In genomic region chr12:80101126-80101525, GRCh38 we compare ENCODE assay signal across 12 cellular contexts. TPM values are rescaled to one million over a fixed set of nuclear protein-coding genes. Genes with fewer than 3 reads are reported as not detected.
A peak's percentile ranks its signal among the peaks of the same experiment; 100 is the strongest.
DNase-seq lines count a peak whose midpoint lies in the region; ATAC-seq and TF ChIP-seq lines count a peak whose summit lies in the region.
"Had no signal": no experiment of that assay in that cellular context is flagged by ENCODE, and none has a peak within 500 bp of the region (broad histone marks: within the 10 kb centered on the region; RNA-seq: fewer than 3 reads in every experiment).

No MANE protein-coding gene starts in this region.

- TF ChIP-seq EP300 in SK-N-SH (IDR thresholded peaks at IDR 0.05; ENCODE audit: borderline replicate concordance in 1 of 2, low read depth in 1 of 2, low read length in 1 of 2) (no peak), esophagus muscularis mucosa (IDR thresholded peaks at IDR 0.05) (no peak)

- H3F3A ChIP-seq in SK-N-SH (replicated peaks; ENCODE audit: insufficient read depth) = peaks cover 7% of the 10 kb centered on the region

- H3K9me2 ChIP-seq in SK-N-SH = no peaks in the 10 kb centered on the region

- peak overlapping the region; percentile 79; the same call in 1 of the 2 replicates for H2AFZ ChIP-seq in SK-N-SH (ENCODE audit: low read depth)

- H3K9me3 ChIP-seq in SK-N-SH (no peaks in the 10 kb centered on the region), esophagus muscularis mucosa (no peaks in the 10 kb centered on the region)
- H3K9me3 ChIP-seq: mucosa of descending colon had no signal

- no peak for TF ChIP-seq RAD21 in SK-N-SH (IDR thresholded peaks at IDR 0.05; ENCODE audit: low read length)

- ATAC-seq in SK-N-SH treated with all-trans-retinoic acid at 6 μM for 48 hours (no peak; the same call in 2 of the 3 replicates), GM18511 (IDR thresholded peaks at IDR 0.05; ENCODE audit: unreplicated experiment) (no peak), GM19328 (IDR thresholded peaks at IDR 0.05; ENCODE audit: unreplicated experiment) (no peak), GM21576 (IDR thresholded peaks at IDR 0.05; ENCODE audit: unreplicated experiment) (no peak)
- ATAC-seq: mucosa of descending colon had no signal

- H3K79me2 ChIP-seq in SK-N-SH (ENCODE audit: insufficient read depth) = no peaks in the 10 kb centered on the region; the same call in 1 of the 2 replicates

- H3K4me3 ChIP-seq in SK-N-SH (ENCODE audit: low read depth in 2 of 2, low read length in 1 of 2) (no peak overlapping the region), esophagus muscularis mucosa (no peak overlapping the region)
- H3K4me3 ChIP-seq: mucosa of descending colon had no signal

- POLR2A ChIA-PET in SK-N-SH (lab: Yijun Ruan, JAX) = no interaction called here

- H4K20me1 ChIP-seq in SK-N-SH (ENCODE audit: insufficient read depth) = no peaks in the 10 kb centered on the region

- intact Hi-C loops in esophagus muscularis mucosa (cut with DNase I) = no loop called here

- no peak for TF ChIP-seq POLR2A in esophagus muscularis mucosa (IDR thresholded peaks at IDR 0.05; ENCODE audit: low read depth)

- DNase-seq in SK-N-SH (no peak), OCI-M1 (lab: John Stamatoyannopoulos, UW) (peak; percentile 82), esophagus muscularis mucosa (ENCODE audit: extremely low spot score) (no peak), RKO (ENCODE audit: low spot score) (no peak)
- DNase-seq: activated CD8-positive, alpha-beta memory T cell treated with anti-CD3 and anti-CD28 coated beads for 24 hours; activated naive CD8-positive, alpha-beta T cell treated with anti-CD3 and anti-CD28 coated beads for 36 hours; mucosa of descending colon; NCI-H1694 treated with DMSO at 0.1 percent for 48 hours had no signal

- TF ChIP-seq CTCF in SK-N-SH (IDR thresholded peaks at IDR 0.05) = no peak
- TF ChIP-seq CTCF in esophagus muscularis mucosa (IDR thresholded peaks at IDR 0.05) = no peak

- H3K4me1 ChIP-seq in SK-N-SH (ENCODE audit: control insufficient read depth in 1 of 2, insufficient read depth in 2 of 2, low read depth in 1 of 2, low read length in 1 of 2) = peaks cover 0 to 10% of the 10 kb centered on the region in 2 experiments; a peak in 2 of 4 replicates
- peaks cover 0 to 19% (median 12%) of the 10 kb centered on the region in 4 donors for H3K4me1 ChIP-seq in esophagus muscularis mucosa

- CTCF ChIA-PET in SK-N-SH (lab: Yijun Ruan, JAX) = no interaction called here

- H3K36me3 ChIP-seq in SK-N-SH (replicated peaks in 1 of 2; ENCODE audit: control insufficient read depth in 1 of 2, insufficient read depth in 2 of 2, low read length in 1 of 2) = no peaks in the 10 kb centered on the region
- H3K36me3 ChIP-seq in esophagus muscularis mucosa = no peaks in the 10 kb centered on the region

- H3K9ac ChIP-seq in SK-N-SH = 0 out of 2 replicates have a peak overlapping the region, but pooled peaks have one; percentile 4

- H3K27me3 ChIP-seq in SK-N-SH (ENCODE audit: insufficient read depth) = no peaks in the 10 kb centered on the region
- no peaks in the 10 kb centered on the region for H3K27me3 ChIP-seq in esophagus muscularis mucosa

- peak overlapping the region; percentile 34; the same call in 1 of the 2 replicates for H3K4me2 ChIP-seq in SK-N-SH

- H3K27ac ChIP-seq in SK-N-SH (ENCODE audit: low read depth in 2 of 2, low read length in 1 of 2) (peak overlapping the region in 1 of 2 experiments; percentile 56; a peak in 2 of 4 replicates), esophagus muscularis mucosa (replicated peaks in 1 of 4) (peak overlapping the region; percentile 7 to 53 (median 16))

- WGBS in SK-N-SH (ENCODE audit: low lambda C conversion rate) = 80% methylated on average over 2 of the region's 2 CpGs
- WGBS in esophagus muscularis mucosa = 64% methylated on average over 2 of the region's 2 CpGs

TF ChIP-seq in SK-N-SH, 30 proteins besides CTCF, POLR2A, EP300 and RAD21 (continues in another document):
- TF ChIP-seq TCF12 (IDR thresholded peaks at IDR 0.05) = no peak
- TF ChIP-seq FOSL2 (IDR thresholded peaks at IDR 0.05; ENCODE audit: borderline replicate concordance, low read depth) = no peak
- TF ChIP-seq MXI1 (IDR thresholded peaks at IDR 0.05; ENCODE audit: low read depth, low read length) = no peak
- no peak for TF ChIP-seq TEAD4 (IDR thresholded peaks at IDR 0.05; ENCODE audit: borderline replicate concordance, insufficient read depth)
- TF ChIP-seq POLR2AphosphoS5 (IDR thresholded peaks at IDR 0.05; ENCODE audit: low read depth, low read length) = no peak
- no peak for TF ChIP-seq EZH2phosphoT487 (IDR thresholded peaks at IDR 0.05; ENCODE audit: borderline replicate concordance, low read depth)
- TF ChIP-seq NFIC (IDR thresholded peaks at IDR 0.05; ENCODE audit: borderline replicate concordance) = peak; percentile 61
- no peak for TF ChIP-seq YY1 (IDR thresholded peaks at IDR 0.05; ENCODE audit: low read depth)
- no peak for TF ChIP-seq CHD2 (IDR thresholded peaks at IDR 0.05; ENCODE audit: low read length, partially characterized antibody)
- TF ChIP-seq ZBTB33 (IDR thresholded peaks at IDR 0.05; ENCODE audit: borderline replicate concordance, low read depth) = no peak
- no peak for TF ChIP-seq RFX5 (IDR thresholded peaks at IDR 0.05; ENCODE audit: low read length)
- 0 out of 2 replicates have a peak, but pooled peaks have one; percentile 14 for TF ChIP-seq ELF1 (IDR thresholded peaks at IDR 0.05)
- TF ChIP-seq SIN3A (IDR thresholded peaks at IDR 0.05; ENCODE audit: borderline replicate concordance, low read depth, low read length) = no peak
- no peak for TF ChIP-seq MEF2A (IDR thresholded peaks at IDR 0.05; ENCODE audit: borderline replicate concordance, low read depth)
- no peak for TF ChIP-seq TAF1 (IDR thresholded peaks at IDR 0.05; ENCODE audit: borderline replicate concordance, low read depth, low read length)
- TF ChIP-seq GABPA (IDR thresholded peaks at IDR 0.05; ENCODE audit: low read depth) = no peak

TF ChIP-seq in SK-N-SH treated with all-trans-retinoic acid at 6 μM for 48 hours, 23 proteins besides CTCF, POLR2A, EP300 and RAD21:
- TF ChIP-seq ARNTL (CRISPR knock-in tag; IDR thresholded peaks at IDR 0.05; ENCODE audit: borderline replicate concordance, low read depth) (no peak), TOX (CRISPR knock-in tag; IDR thresholded peaks at IDR 0.05; ENCODE audit: borderline replicate concordance) (no peak)

RNA-seq across cellular contexts. Expression of gene OTOGL, which starts 1.8 kb away (rescaled TPM):
- polyA plus RNA-seq in SK-N-SH (2012; rRNA removed) = 0.61 and 0.97 TPM in 2 replicates
- 0.54 and 0.72 TPM in 2 replicates for polyA plus RNA-seq in SK-N-SH (2012; cell fraction: cytosol; rRNA removed)
- polyA plus RNA-seq in SK-N-SH (2012; cell fraction: nucleus; rRNA removed) = 1.3 and 3.4 TPM in 2 replicates
- 1 to 10 TPM in 3 of 4 donors, under 1 TPM in 1; 0.83 to 2.0 (median 1.6) TPM for total RNA-seq in esophagus muscularis mucosa
- total RNA-seq: activated naive CD8-positive, alpha-beta T cell treated with anti-CD3 and anti-CD28 coated beads for 36 hours had no signal
